8 cellular contexts compared by ENCODE assay signal in the genomic region with DNA sequence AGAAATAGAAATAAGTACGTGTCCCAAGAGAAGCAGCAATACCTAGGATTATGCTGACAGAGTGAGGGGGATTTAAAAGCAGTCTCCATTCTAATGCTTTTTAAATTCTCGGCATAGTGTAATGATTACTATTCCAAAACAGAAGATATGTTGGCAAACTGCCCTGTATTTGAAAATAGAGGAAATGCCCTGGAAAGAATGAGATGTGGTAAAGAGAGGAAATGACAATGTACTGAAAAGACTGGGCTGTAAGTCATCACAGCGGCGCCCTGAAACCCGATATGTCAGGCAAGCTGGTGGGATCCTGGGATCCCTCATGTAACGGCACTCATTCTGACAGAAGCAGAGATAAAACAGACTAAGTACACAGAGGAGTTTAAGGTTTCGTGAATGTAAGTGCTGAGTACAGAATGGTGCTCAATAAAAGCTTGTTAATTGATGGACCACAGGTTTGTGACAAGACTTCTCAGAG.
DNase-seq lines count a peak whose midpoint lies in the region; ATAC-seq, FAIRE-seq and TF ChIP-seq lines count a peak whose summit lies in the region.

No MANE protein-coding gene starts in this region.

- H4K20me1 ChIP-seq in SK-N-SH (ENCODE audit: insufficient read depth) (no peaks in the 10 kb centered on the region), smooth muscle cell (ENCODE audit: low read depth) (no peaks in the 10 kb centered on the region)

- ATAC-seq in GM18519 (IDR thresholded peaks at IDR 0.05; ENCODE audit: low FRiP score, unreplicated experiment), result no peak

- in situ Hi-C loops in ACHN (cut with HindIII; ENCODE audit: low pct_ligation_motif_present, low pct_unique_long_range_greater_than_20kb, low sequenced_read_pairs), result no loop called here

- H3K4me3 ChIP-seq in SK-N-SH (ENCODE audit: low read depth in 2 of 2, low read length in 1 of 2), result peak overlapping the region in 1 of 2 experiments; percentile 6; a peak in 1 of 4 replicates
- no peak overlapping the region for H3K4me3 ChIP-seq in smooth muscle cell

- H3F3A ChIP-seq in SK-N-SH (replicated peaks; ENCODE audit: insufficient read depth), result peaks cover 45% of the 10 kb centered on the region
- H3F3A ChIP-seq in smooth muscle cell (ENCODE audit: low read depth), result peaks cover 9% of the 10 kb centered on the region

- peak; percentile 89 to 100 for TF ChIP-seq EP300 in SK-N-SH (IDR thresholded peaks at IDR 0.05; ENCODE audit: borderline replicate concordance in 1 of 2, low read depth in 1 of 2, low read length in 1 of 2)

- DNase-seq in ACHN (peak; percentile 16), GOT3 (lab: John Stamatoyannopoulos, UW) (peak; percentile 7), SK-N-SH (peak; percentile 64), globus pallidus (ENCODE audit: low spot score) (peak; percentile 24), smooth muscle cell (lab: John Stamatoyannopoulos, UW; ENCODE audit: unreplicated experiment) (no peak), D721Med (ENCODE audit: insufficient read length, low spot score) (no peak), 8988T (no peak)

- peaks cover 10 to 58% of the 10 kb centered on the region in 2 experiments for H3K4me1 ChIP-seq in SK-N-SH (ENCODE audit: control insufficient read depth in 1 of 2, insufficient read depth in 2 of 2, low read depth in 1 of 2, low read length in 1 of 2)
- peaks cover 22% of the 10 kb centered on the region for H3K4me1 ChIP-seq in smooth muscle cell (ENCODE audit: low read depth)

- 5% methylated on average over 7 of the region's 7 CpGs for WGBS in SK-N-SH (ENCODE audit: low lambda C conversion rate)
- WGBS in smooth muscle cell (ENCODE audit: low lambda C conversion rate), result under 1% methylated on average over 7 of the region's 7 CpGs

- no peaks in the 10 kb centered on the region for H3K9me2 ChIP-seq in SK-N-SH

- H3K79me2 ChIP-seq in SK-N-SH (ENCODE audit: insufficient read depth) (no peaks in the 10 kb centered on the region), smooth muscle cell (ENCODE audit: low read depth) (no peaks in the 10 kb centered on the region)

- TF ChIP-seq RAD21 in SK-N-SH (IDR thresholded peaks at IDR 0.05; ENCODE audit: low read length), result no peak

- H3K36me3 ChIP-seq in SK-N-SH (replicated peaks in 1 of 2; ENCODE audit: control insufficient read depth in 1 of 2, insufficient read depth in 2 of 2, low read length in 1 of 2) (no peaks in the 10 kb centered on the region), smooth muscle cell (ENCODE audit: low read depth) (no peaks in the 10 kb centered on the region)

- peak overlapping the region; percentile 68 for H3K9ac ChIP-seq in SK-N-SH
- peak overlapping the region; percentile 71 for H3K9ac ChIP-seq in smooth muscle cell (ENCODE audit: low read depth)

- no peak for FAIRE-seq in D721Med (lab: Jason Lieb, UNC)

- POLR2A ChIA-PET in SK-N-SH (lab: Yijun Ruan, JAX), result no interaction called here

- H3K27ac ChIP-seq in SK-N-SH (ENCODE audit: low read depth in 2 of 2, low read length in 1 of 2) (peak overlapping the region; percentile 89 to 96; a peak in 3 of 4 replicates), smooth muscle cell (ENCODE audit: low read depth) (peak overlapping the region; percentile 97)

- TF ChIP-seq CTCF in SK-N-SH (IDR thresholded peaks at IDR 0.05) (no peak), smooth muscle cell (IDR thresholded peaks at IDR 0.05; ENCODE audit: borderline replicate concordance, insufficient read depth, poor library complexity, severe bottlenecking) (no peak), D721Med (IDR thresholded peaks at IDR 0.05; ENCODE audit: insufficient read depth, missing control alignments) (no peak)

- H3K4me2 ChIP-seq in SK-N-SH, result peak overlapping the region; percentile 63; the same call in 1 of the 2 replicates
- H3K4me2 ChIP-seq in smooth muscle cell, result peak overlapping the region; percentile 78

- H2AFZ ChIP-seq in SK-N-SH (ENCODE audit: low read depth) (no peak overlapping the region), smooth muscle cell (ENCODE audit: low read depth) (no peak overlapping the region)

- H3K9me3 ChIP-seq in SK-N-SH (no peaks in the 10 kb centered on the region), smooth muscle cell (replicated peaks; ENCODE audit: low read depth) (no peaks in the 10 kb centered on the region)

- CTCF ChIA-PET in SK-N-SH (lab: Yijun Ruan, JAX), result no interaction called here

- no peaks in the 10 kb centered on the region for H3K27me3 ChIP-seq in SK-N-SH (ENCODE audit: insufficient read depth)
- no peaks in the 10 kb centered on the region for H3K27me3 ChIP-seq in smooth muscle cell (ENCODE audit: low read depth)

TF ChIP-seq in SK-N-SH, 30 proteins besides CTCF, POLR2A, EP300 and RAD21 (continues in another document):
- no peak for TF ChIP-seq CHD2 (IDR thresholded peaks at IDR 0.05; ENCODE audit: low read length, partially characterized antibody)
- TF ChIP-seq, protein P1, sequence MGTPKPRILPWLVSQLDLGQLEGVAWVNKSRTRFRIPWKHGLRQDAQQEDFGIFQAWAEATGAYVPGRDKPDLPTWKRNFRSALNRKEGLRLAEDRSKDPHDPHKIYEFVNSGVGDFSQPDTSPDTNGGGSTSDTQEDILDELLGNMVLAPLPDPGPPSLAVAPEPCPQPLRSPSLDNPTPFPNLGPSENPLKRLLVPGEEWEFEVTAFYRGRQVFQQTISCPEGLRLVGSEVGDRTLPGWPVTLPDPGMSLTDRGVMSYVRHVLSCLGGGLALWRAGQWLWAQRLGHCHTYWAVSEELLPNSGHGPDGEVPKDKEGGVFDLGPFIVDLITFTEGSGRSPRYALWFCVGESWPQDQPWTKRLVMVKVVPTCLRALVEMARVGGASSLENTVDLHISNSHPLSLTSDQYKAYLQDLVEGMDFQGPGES (IDR thresholded peaks at IDR 0.05; ENCODE audit: low read depth, low read length), result no peak
- TF ChIP-seq RCOR1 (IDR thresholded peaks at IDR 0.05; ENCODE audit: low read length), result peak; percentile 47; the same call in 1 of the 2 replicates
- TF ChIP-seq, protein P2, sequence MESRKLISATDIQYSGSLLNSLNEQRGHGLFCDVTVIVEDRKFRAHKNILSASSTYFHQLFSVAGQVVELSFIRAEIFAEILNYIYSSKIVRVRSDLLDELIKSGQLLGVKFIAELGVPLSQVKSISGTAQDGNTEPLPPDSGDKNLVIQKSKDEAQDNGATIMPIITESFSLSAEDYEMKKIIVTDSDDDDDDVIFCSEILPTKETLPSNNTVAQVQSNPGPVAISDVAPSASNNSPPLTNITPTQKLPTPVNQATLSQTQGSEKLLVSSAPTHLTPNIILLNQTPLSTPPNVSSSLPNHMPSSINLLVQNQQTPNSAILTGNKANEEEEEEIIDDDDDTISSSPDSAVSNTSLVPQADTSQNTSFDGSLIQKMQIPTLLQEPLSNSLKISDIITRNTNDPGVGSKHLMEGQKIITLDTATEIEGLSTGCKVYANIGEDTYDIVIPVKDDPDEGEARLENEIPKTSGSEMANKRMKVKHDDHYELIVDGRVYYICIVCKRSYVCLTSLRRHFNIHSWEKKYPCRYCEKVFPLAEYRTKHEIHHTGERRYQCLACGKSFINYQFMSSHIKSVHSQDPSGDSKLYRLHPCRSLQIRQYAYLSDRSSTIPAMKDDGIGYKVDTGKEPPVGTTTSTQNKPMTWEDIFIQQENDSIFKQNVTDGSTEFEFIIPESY (IDR thresholded peaks at IDR 0.05; ENCODE audit: borderline replicate concordance, low read depth), result peak; percentile 93
- peak; percentile 91; the same call in 1 of the 2 replicates for TF ChIP-seq MEF2A (IDR thresholded peaks at IDR 0.05; ENCODE audit: borderline replicate concordance, low read depth)
- 0 out of 2 replicates have a peak, but pooled peaks have one; percentile 1 for TF ChIP-seq SMC3 (IDR thresholded peaks at IDR 0.05; ENCODE audit: low read depth, low read length)
- no peak for TF ChIP-seq EZH2phosphoT487 (IDR thresholded peaks at IDR 0.05; ENCODE audit: borderline replicate concordance, low read depth)
- TF ChIP-seq MXI1 (IDR thresholded peaks at IDR 0.05; ENCODE audit: low read depth, low read length), result no peak
- no peak for TF ChIP-seq NRF1 (IDR thresholded peaks at IDR 0.05; ENCODE audit: low read depth, low read length)
- TF ChIP-seq RXRA (IDR thresholded peaks at IDR 0.05; ENCODE audit: borderline replicate concordance, low read depth), result peak; percentile 96
- TF ChIP-seq, protein P3, sequence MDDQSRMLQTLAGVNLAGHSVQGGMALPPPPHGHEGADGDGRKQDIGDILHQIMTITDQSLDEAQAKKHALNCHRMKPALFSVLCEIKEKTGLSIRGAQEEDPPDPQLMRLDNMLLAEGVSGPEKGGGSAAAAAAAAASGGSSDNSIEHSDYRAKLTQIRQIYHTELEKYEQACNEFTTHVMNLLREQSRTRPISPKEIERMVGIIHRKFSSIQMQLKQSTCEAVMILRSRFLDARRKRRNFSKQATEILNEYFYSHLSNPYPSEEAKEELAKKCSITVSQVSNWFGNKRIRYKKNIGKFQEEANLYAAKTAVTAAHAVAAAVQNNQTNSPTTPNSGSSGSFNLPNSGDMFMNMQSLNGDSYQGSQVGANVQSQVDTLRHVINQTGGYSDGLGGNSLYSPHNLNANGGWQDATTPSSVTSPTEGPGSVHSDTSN (IDR thresholded peaks at IDR 0.05), result peak; percentile 99
- TF ChIP-seq, protein P4, sequence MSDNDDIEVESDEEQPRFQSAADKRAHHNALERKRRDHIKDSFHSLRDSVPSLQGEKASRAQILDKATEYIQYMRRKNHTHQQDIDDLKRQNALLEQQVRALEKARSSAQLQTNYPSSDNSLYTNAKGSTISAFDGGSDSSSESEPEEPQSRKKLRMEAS (IDR thresholded peaks at IDR 0.05; ENCODE audit: low read depth), result peak; percentile 85
- TF ChIP-seq, protein P5, sequence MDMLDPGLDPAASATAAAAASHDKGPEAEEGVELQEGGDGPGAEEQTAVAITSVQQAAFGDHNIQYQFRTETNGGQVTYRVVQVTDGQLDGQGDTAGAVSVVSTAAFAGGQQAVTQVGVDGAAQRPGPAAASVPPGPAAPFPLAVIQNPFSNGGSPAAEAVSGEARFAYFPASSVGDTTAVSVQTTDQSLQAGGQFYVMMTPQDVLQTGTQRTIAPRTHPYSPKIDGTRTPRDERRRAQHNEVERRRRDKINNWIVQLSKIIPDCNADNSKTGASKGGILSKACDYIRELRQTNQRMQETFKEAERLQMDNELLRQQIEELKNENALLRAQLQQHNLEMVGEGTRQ (IDR thresholded peaks at IDR 0.05; ENCODE audit: borderline replicate concordance, low read depth, low read length), result no peak
- no peak for TF ChIP-seq YY1 (IDR thresholded peaks at IDR 0.05; ENCODE audit: low read depth)
- peak; percentile 99 for TF ChIP-seq POLR2AphosphoS5 (IDR thresholded peaks at IDR 0.05; ENCODE audit: low read depth, low read length)
- peak; percentile 100 for TF ChIP-seq NFIC (IDR thresholded peaks at IDR 0.05; ENCODE audit: borderline replicate concordance)
- peak; percentile 100 for TF ChIP-seq TEAD4 (IDR thresholded peaks at IDR 0.05; ENCODE audit: borderline replicate concordance, insufficient read depth)
- TF ChIP-seq GABPA (IDR thresholded peaks at IDR 0.05; ENCODE audit: low read depth), result 0 out of 2 replicates have a peak, but pooled peaks have one; percentile 34
- TF ChIP-seq GATA2 (CRISPR knock-in tag; IDR thresholded peaks at IDR 0.05), result peak; percentile 46; the same call in 1 of the 2 replicates
- TF ChIP-seq FOXJ3 (CRISPR knock-in tag; IDR thresholded peaks at IDR 0.05), result no peak

Comparison
In these comparisons a context has a peak if more than half of its experiments do, and no peak if none do; other contexts are left out.
1. DNase-seq: peak in ACHN (single experiment), GOT3 (single experiment), SK-N-SH (single experiment) and globus pallidus (single experiment); none in smooth muscle cell (single experiment), D721Med (single experiment) and 8988T (single experiment).